9 cellular contexts compared by ENCODE assay signal in genomic region chr20:34377072-34377847, GRCh38. TPM values are rescaled to one million over a fixed set of nuclear protein-coding genes. Genes with fewer than 3 reads are reported as not detected.
DNase-seq lines count a peak whose midpoint lies in the region; ATAC-seq, FAIRE-seq and TF ChIP-seq lines count a peak whose summit lies in the region.
"Had no signal": no experiment of that assay in that cellular context is flagged by ENCODE, and none has a peak within 500 bp of the region (broad histone marks: within the 10 kb centered on the region; RNA-seq: fewer than 3 reads in every experiment).

No MANE protein-coding gene starts in this region.

- peaks cover 53% of the 10 kb centered on the region for H3K36me3 Mint-ChIP-seq in CD4-positive, alpha-beta T cell (ENCODE audit: low read depth)

- H3K9me3 ChIP-seq in CD4-positive, alpha-beta T cell (ENCODE audit: control insufficient read depth, low read length), result no peaks in the 10 kb centered on the region
- H3K9me3 ChIP-seq in uterus, result no peaks in the 10 kb centered on the region

- no peak for ATAC-seq in CD4-positive, alpha-beta T cell (ENCODE audit: poor library complexity)
- peak; percentile 50 for ATAC-seq in GM18867 (IDR thresholded peaks at IDR 0.05; ENCODE audit: unreplicated experiment)
- peak; percentile 65 for ATAC-seq in HG02884 (IDR thresholded peaks at IDR 0.05; ENCODE audit: unreplicated experiment)

- H3K27me3 Mint-ChIP-seq in CD4-positive, alpha-beta T cell, result no peaks in the 10 kb centered on the region

- CTCF ChIA-PET in CD4-positive, alpha-beta T cell (lab: Charles Lee), result no interaction called here

- FAIRE-seq in RCC 7860 (lab: Jason Lieb, UNC), result no peak

- peaks cover 39% of the 10 kb centered on the region for H3K4me1 Mint-ChIP-seq in CD4-positive, alpha-beta T cell (ENCODE audit: low read depth)

- H3K27me3 ChIP-seq in CD4-positive, alpha-beta T cell (ENCODE audit: control insufficient read depth, insufficient read depth, low read length), result no peaks in the 10 kb centered on the region
- H3K27me3 ChIP-seq in uterus, result no peaks in the 10 kb centered on the region
- H3K27me3 ChIP-seq: cardiac muscle cell had no signal

- no peak overlapping the region for H3K4me3 Mint-ChIP-seq in CD4-positive, alpha-beta T cell

- TF ChIP-seq POLR2A in uterus (IDR thresholded peaks at IDR 0.05), result no peak

- TF ChIP-seq CTCF in CD4-positive, alpha-beta T cell (IDR thresholded peaks at IDR 0.05), result no peak
- TF ChIP-seq CTCF in uterus (IDR thresholded peaks at IDR 0.05), result no peak

- POLR2A ChIA-PET in CD4-positive, alpha-beta T cell (lab: Charles Lee), result no interaction called here

- no peaks in the 10 kb centered on the region for H3K4me1 ChIP-seq in uterus

- H3K27ac Mint-ChIP-seq in CD4-positive, alpha-beta T cell, result peak overlapping the region; percentile 61

- intact Hi-C loops in CD4-positive, alpha-beta T cell (cut with DNase I, micrococcal nuclease), result no loop called here
- intact Hi-C loops in uterus (cut with DNase I; ENCODE audit: low total_unique reads), result no loop called here

- H3K4me3 ChIP-seq in uterus, result no peak overlapping the region
- H3K4me3 ChIP-seq: cardiac muscle cell had no signal

- no peaks in the 10 kb centered on the region for H3K36me3 ChIP-seq in uterus
- H3K36me3 ChIP-seq: cardiac muscle cell had no signal

- DNase-seq in CD4-positive, alpha-beta T cell, result peak in 1 of 10 experiments; percentile 20
- DNase-seq in activated T-cell treated with anti-CD3 and anti-CD28 coated beads, Interleukin-2, amount 50 U/mL, for 48 hours, result peak; percentile 34 to 42
- DNase-seq in NCI-H446 (lab: John Stamatoyannopoulos, UW) (no peak), OCI-M1 (lab: John Stamatoyannopoulos, UW) (no peak), RCC 7860 (ENCODE audit: low spot score) (no peak), uterus (no peak)

- H3K9me3 Mint-ChIP-seq in CD4-positive, alpha-beta T cell, result no peaks in the 10 kb centered on the region

- H3K27ac ChIP-seq in CD4-positive, alpha-beta T cell (ENCODE audit: low read depth, low read length), result no peak overlapping the region
- no peak overlapping the region for H3K27ac ChIP-seq in uterus

RNA-seq across cellular contexts. Expression of gene ITCH, which starts 14.2 kb away (rescaled TPM):
- total RNA-seq in CD4-positive, alpha-beta T cell, result 10 to 100 TPM; 44.2 to 47.0 TPM
- total RNA-seq in uterus, result 10 to 100 TPM; 35.6 to 97.9 (median 65.4) TPM

Comparison
In these comparisons a context has a peak if more than half of its experiments do, and no peak if none do; other contexts are left out.
1. DNase-seq: peak in activated T-cell treated with anti-CD3 and anti-CD28 coated beads, Interleukin-2, amount 50 U/mL, for 48 hours (2 of 2); none in NCI-H446 (0 of 2), OCI-M1 (single experiment), RCC 7860 (single experiment) and uterus (0 of 2).